In genomic region chr2:143683977-143684376, GRCh38 we compare ENCODE assay signal across 21 cellular contexts.
DNase-seq lines count a peak whose midpoint lies in the region; ATAC-seq and TF ChIP-seq lines count a peak whose summit lies in the region.
"Had no signal": no experiment of that assay in that cellular context is flagged by ENCODE, and none has a peak within 500 bp of the region (broad histone marks: within the 10 kb centered on the region; RNA-seq: fewer than 3 reads in every experiment).

No MANE protein-coding gene starts in this region.

- POLR2A ChIA-PET in PC-3 (lab: Charles Lee; ENCODE audit: unreplicated experiment): no interaction called here

- ATAC-seq in right cardiac atrium: no peak
- ATAC-seq in PC-3: no peak
- ATAC-seq: GM23338, HCT116 had no signal

- H3K27ac ChIP-seq in WERI-Rb-1 (peak overlapping the region; percentile 86), right cardiac atrium (ENCODE audit: low read length) (no peak overlapping the region), PC-3 (ENCODE audit: low read length) (no peak overlapping the region)
- H3K27ac ChIP-seq: HL-60 had no signal

- H3K9ac ChIP-seq in PC-3 (ENCODE audit: low read length): no peak overlapping the region

- no peak overlapping the region for H2AFZ ChIP-seq in PC-3 (ENCODE audit: low read length)
- H2AFZ ChIP-seq: GM23338 had no signal

- no peaks in the 10 kb centered on the region for H3K9me3 Mint-ChIP-seq in mesothelial cell of epicardium
- H3K9me3 Mint-ChIP-seq: CD4-positive, CD25-positive, alpha-beta regulatory T cell; CD8-positive, alpha-beta memory T cell; GM23338; HFFc6 had no signal

- H3K27me3 ChIP-seq in WERI-Rb-1 (ENCODE audit: insufficient read depth, low read depth, severe bottlenecking) (no peaks in the 10 kb centered on the region), right cardiac atrium (ENCODE audit: control insufficient read depth, insufficient read depth) (no peaks in the 10 kb centered on the region), PC-3 (ENCODE audit: low read length) (no peaks in the 10 kb centered on the region)

- no peaks in the 10 kb centered on the region for H3K9me3 ChIP-seq in WERI-Rb-1 (ENCODE audit: severe bottlenecking)
- H3K9me3 ChIP-seq in right cardiac atrium (ENCODE audit: control insufficient read depth, low read length): no peaks in the 10 kb centered on the region
- no peaks in the 10 kb centered on the region for H3K9me3 ChIP-seq in PC-3 (ENCODE audit: low read length)

- no peaks in the 10 kb centered on the region for H3K79me2 ChIP-seq in PC-3 (ENCODE audit: low read length)

- no peaks in the 10 kb centered on the region for H3K27me3 Mint-ChIP-seq in mesothelial cell of epicardium (ENCODE audit: low read depth)
- H3K27me3 Mint-ChIP-seq: B cell; CD4-positive, CD25-positive, alpha-beta regulatory T cell; CD8-positive, alpha-beta memory T cell had no signal

- CTCF ChIA-PET in PC-3 (lab: Charles Lee): interaction anchor here (0.6 kb wide), 1 partner anchor 20 kb away, joined by 4 read pairs; no protein-coding TSS in a partner anchor

- no peaks in the 10 kb centered on the region for H3K36me3 ChIP-seq in WERI-Rb-1
- no peaks in the 10 kb centered on the region for H3K36me3 ChIP-seq in PC-3 (ENCODE audit: low read depth, low read length)

- no TSS peak for BruUV-seq in PC-3 (replicated peaks; lab: Mats Ljungman, UMichigan)

- no peak overlapping the region for H3K4me2 ChIP-seq in PC-3 (ENCODE audit: low read length)
- H3K4me2 ChIP-seq: GM23338 had no signal

- H3K4me3 Mint-ChIP-seq in mesothelial cell of epicardium: no peak overlapping the region
- H3K4me3 Mint-ChIP-seq: B cell; CD4-positive, CD25-positive, alpha-beta regulatory T cell; CD8-positive, alpha-beta memory T cell; GM23338; HFFc6 had no signal

- TF ChIP-seq CTCF in WERI-Rb-1 (IDR thresholded peaks at IDR 0.05; ENCODE audit: low read depth, low read length) (no peak), mesothelial cell of epicardium (IDR thresholded peaks at IDR 0.05; ENCODE audit: unreplicated experiment) (no peak), PC-3 (conservative IDR thresholded peaks at IDR 0.05; ENCODE audit: low read depth, low read length) (no peak)

- no peaks in the 10 kb centered on the region for H3K9me2 ChIP-seq in PC-3 (replicated peaks; ENCODE audit: low read length)

- 83% methylated on average over 1 of the region's 1 CpG for WGBS in right cardiac atrium

- no peaks in the 10 kb centered on the region for H3F3A ChIP-seq in PC-3 (ENCODE audit: low read length, unreplicated experiment)

- H3K4me1 ChIP-seq in right cardiac atrium (ENCODE audit: control insufficient read depth, insufficient read depth, low read length): no peaks in the 10 kb centered on the region
- no peaks in the 10 kb centered on the region for H3K4me1 ChIP-seq in PC-3 (ENCODE audit: insufficient read depth, low read length)

- no peaks in the 10 kb centered on the region for H4K20me1 ChIP-seq in PC-3 (ENCODE audit: low read length)

- DNase-seq in NCI-H82 (lab: John Stamatoyannopoulos, UW): peak; percentile 23
- no peak for DNase-seq in NCI-H82 treated with DMSO at 0.1 percent for 48 hours (lab: John Stamatoyannopoulos, UW; ENCODE audit: unreplicated experiment)
- no peak for DNase-seq in WERI-Rb-1
- no peak for DNase-seq in mesothelial cell of epicardium (ENCODE audit: low spot score in 2 of 2, unreplicated experiment in 2 of 2)
- DNase-seq in NCI-H1930 (lab: John Stamatoyannopoulos, UW): no peak
- DNase-seq in right cardiac atrium: no peak
- no peak for DNase-seq in PC-3
- DNase-seq: 8988T; C1 segment of cervical spinal cord; CD4-positive, CD25-positive, alpha-beta regulatory T cell; CD8-positive, alpha-beta memory T cell; COR-L47; DMS79 treated with DMSO at 0.1 percent for 48 hours; GF-D8; H7; HFFc6; IMR-90 had no signal

- H3K4me3 ChIP-seq in WERI-Rb-1 (ENCODE audit: low read depth, low read length) (no peak overlapping the region), right cardiac atrium (ENCODE audit: low read length) (no peak overlapping the region), PC-3 (ENCODE audit: low read length) (no peak overlapping the region)
- H3K4me3 ChIP-seq: GM23338 had no signal

- H3K27ac Mint-ChIP-seq in mesothelial cell of epicardium: peak overlapping the region; percentile 81
- H3K27ac Mint-ChIP-seq: B cell, GM23338, HFFc6 had no signal

- intact Hi-C loops in right cardiac atrium (cut with DNase I) (no loop called here), PC-3 (cut with micrococcal nuclease) (loop anchor here (10.0 kb wide), 1 partner anchor 381 kb away; no protein-coding TSS in a partner anchor)

- peaks cover 71% of the 10 kb centered on the region for H3K4me1 Mint-ChIP-seq in mesothelial cell of epicardium

- no peaks in the 10 kb centered on the region for H3K36me3 Mint-ChIP-seq in mesothelial cell of epicardium
